ENCODE assay signal across 8 cellular contexts in genomic region chr14:91022622-91023028, GRCh38. TPM values are rescaled to one million over a fixed set of nuclear protein-coding genes. Genes with fewer than 3 reads are reported as not detected.
DNase-seq lines count a peak whose midpoint lies in the region; ATAC-seq, FAIRE-seq and TF ChIP-seq lines count a peak whose summit lies in the region.
"Not testable (repeated sequence)": the region's sequence is repeated elsewhere in the genome, so short reads cannot be mapped to it uniquely, and the experiment has no call there.

No MANE protein-coding gene starts in this region.

- TF ChIP-seq CTCF in HepG2 (CRISPR knock-in tag; IDR thresholded peaks at IDR 0.05): not testable (repeated sequence)

- TF ChIP-seq POLR2A in HepG2 (IDR thresholded peaks at IDR 0.05; ENCODE audit: insufficient read depth in 1 of 2, low read depth in 2 of 2, low read length in 2 of 2): not testable (repeated sequence)

- H4K20me1 ChIP-seq in HepG2 (ENCODE audit: insufficient read depth, low read length): not testable (repeated sequence)

- not testable (repeated sequence) for H3K9me3 ChIP-seq in HepG2 (ENCODE audit: low read length)

- not testable (repeated sequence) for H3K4me1 ChIP-seq in HepG2 (ENCODE audit: insufficient read depth, low read length)

- in situ Hi-C loops in HepG2 (cut with HindIII; ENCODE audit: extremely low pct_ligation_motif_present, low pct_unique_long_range_greater_than_20kb): not testable (repeated sequence)

- not testable (repeated sequence) for BruUV-seq in HepG2 (replicated peaks; lab: Mats Ljungman, UMichigan)

- TF ChIP-seq RAD21 in HepG2 (CRISPR knock-in tag; IDR thresholded peaks at IDR 0.05): not testable (repeated sequence)

- intact Hi-C loops in HepG2 (cut with micrococcal nuclease; ENCODE audit: unreplicated experiment): not testable (repeated sequence)

- H2AFZ ChIP-seq in HepG2 (ENCODE audit: low read length): not testable (repeated sequence)

- TF ChIP-seq EP300 in HepG2 (IDR thresholded peaks at IDR 0.05; ENCODE audit: low read depth in 2 of 2, low read length in 2 of 2); HepG2 (CRISPR knock-in tag; IDR thresholded peaks at IDR 0.05; ENCODE audit: borderline replicate concordance): not testable (repeated sequence)

- not testable (repeated sequence) for H3K27me3 Mint-ChIP-seq in central memory CD8-positive, alpha-beta T cell; stimulated activated naive B cell treated with anti-CD40 and anti-IgM and Interleukin-4, amounts not matched to agents 10 μg/mL and 1 μg/mL and 100 μg/mL, for 72 hours

- peak overlapping the region; percentile 23; the same call in 1 of the 2 replicates for H3K4me2 ChIP-seq in HepG2 (ENCODE audit: low read depth, low read length)

- WGBS in HepG2 (ENCODE audit: low lambda C conversion rate): 70% methylated on average over 9 of the region's 9 CpGs

- peak; percentile 84 for ATAC-seq in GM19397 (IDR thresholded peaks at IDR 0.05; ENCODE audit: unreplicated experiment)
- ATAC-seq in HG02938 (IDR thresholded peaks at IDR 0.05; ENCODE audit: unreplicated experiment): peak; percentile 78
- peak; percentile 61 for ATAC-seq in central memory CD8-positive, alpha-beta T cell (replicated peaks; ENCODE audit: extremely low read depth, poor library complexity, severe bottlenecking)
- not testable (repeated sequence) for ATAC-seq in HepG2
- ATAC-seq in stimulated activated naive B cell treated with anti-CD40 and anti-IgM and Interleukin-4, amounts not matched to agents 10 μg/mL and 1 μg/mL and 100 μg/mL, for 72 hours (replicated peaks): peak; percentile 91 to 96

- FAIRE-seq in HepG2 (lab: Jason Lieb, UNC): not testable (repeated sequence)

- H3K27ac Mint-ChIP-seq in central memory CD8-positive, alpha-beta T cell (ENCODE audit: low read depth): peak overlapping the region; percentile 83
- peak overlapping the region; percentile 48 for H3K27ac Mint-ChIP-seq in stimulated activated naive B cell treated with anti-CD40 and anti-IgM and Interleukin-4, amounts not matched to agents 10 μg/mL and 1 μg/mL and 100 μg/mL, for 72 hours

- not testable (repeated sequence) for H3K4me3 ChIP-seq in HepG2 (replicated peaks in 1 of 3; ENCODE audit: insufficient read depth in 1 of 3, low read depth in 2 of 3, low read length in 3 of 3)

- not testable (repeated sequence) for H3K36me3 Mint-ChIP-seq in central memory CD8-positive, alpha-beta T cell (ENCODE audit: insufficient read depth); stimulated activated naive B cell treated with anti-CD40 and anti-IgM and Interleukin-4, amounts not matched to agents 10 μg/mL and 1 μg/mL and 100 μg/mL, for 72 hours

- not testable (repeated sequence) for H3K79me2 ChIP-seq in HepG2 (ENCODE audit: insufficient read depth, low read length)

- DNase-seq in EL (peak; percentile 3), LoVo (ENCODE audit: low spot score) (peak; percentile 31)
- peak; percentile 21 for DNase-seq in activated CD4-positive, alpha-beta T cell treated with anti-CD3 and anti-CD28 coated beads for 48 hours
- DNase-seq in central memory CD8-positive, alpha-beta T cell (ENCODE audit: low spot score in 2 of 2); HepG2 (ENCODE audit: low spot score); stimulated activated naive B cell treated with anti-CD40 and anti-IgM and Interleukin-4, amounts not matched to agents 10 μg/mL and 1 μg/mL and 100 μg/mL, for 72 hours: not testable (repeated sequence)

- not testable (repeated sequence) for H3K27ac ChIP-seq in HepG2 (ENCODE audit: extremely low read length, insufficient read depth, low read length)

- peak overlapping the region; percentile 74 for H3K4me3 Mint-ChIP-seq in central memory CD8-positive, alpha-beta T cell
- H3K4me3 Mint-ChIP-seq in stimulated activated naive B cell treated with anti-CD40 and anti-IgM and Interleukin-4, amounts not matched to agents 10 μg/mL and 1 μg/mL and 100 μg/mL, for 72 hours: peak overlapping the region; percentile 72 to 75

- H3K36me3 ChIP-seq in HepG2 (replicated peaks in 1 of 2; ENCODE audit: control insufficient read depth in 1 of 2, insufficient read depth in 2 of 2, low read length in 2 of 2): not testable (repeated sequence)

- POLR2A ChIA-PET in HepG2 (lab: Yijun Ruan, JAX): not testable (repeated sequence)

- not testable (repeated sequence) for H3K9ac ChIP-seq in HepG2 (ENCODE audit: insufficient read depth, low read depth, low read length)

- H3K4me1 Mint-ChIP-seq in central memory CD8-positive, alpha-beta T cell: peaks cover 44% of the 10 kb centered on the region
- peaks cover 26 to 31% of the 10 kb centered on the region in 2 donors for H3K4me1 Mint-ChIP-seq in stimulated activated naive B cell treated with anti-CD40 and anti-IgM and Interleukin-4, amounts not matched to agents 10 μg/mL and 1 μg/mL and 100 μg/mL, for 72 hours

- CTCF ChIA-PET in HepG2 (lab: Yijun Ruan, JAX; ENCODE audit: low intra/inter-chr PET ratio, low total read pairs): not testable (repeated sequence)

- not testable (repeated sequence) for H3K9me3 Mint-ChIP-seq in central memory CD8-positive, alpha-beta T cell; stimulated activated naive B cell treated with anti-CD40 and anti-IgM and Interleukin-4, amounts not matched to agents 10 μg/mL and 1 μg/mL and 100 μg/mL, for 72 hours

- H3K27me3 ChIP-seq in HepG2 (ENCODE audit: control insufficient read depth in 1 of 2, insufficient read depth in 2 of 2, low read length in 2 of 2): not testable (repeated sequence)

RNA-seq across cellular contexts. Expression of gene RPS6KA5, which starts 37.8 kb away (rescaled TPM):
- total RNA-seq in HepG2 (2016; rRNA removed; fragmentation: Illumina TruSeq; extraction: Trizol): 0.58 and 0.65 TPM in 2 replicates
- 0.10 and 0.44 TPM in 2 replicates for total RNA-seq in HepG2 (2016; cell fraction: cytosol; rRNA removed; fragmentation: Illumina TruSeq; extraction: Trizol; ENCODE audit: low read depth)
- total RNA-seq in HepG2 (2016; cell fraction: insoluble cytoplasmic fraction; rRNA removed; fragmentation: Illumina TruSeq; extraction: Trizol): 0.59 and 0.67 TPM in 2 replicates
- total RNA-seq in HepG2 (2016; cell fraction: membrane; rRNA removed; fragmentation: Illumina TruSeq; extraction: Trizol): 0.21 and 0.25 TPM in 2 replicates
- total RNA-seq in HepG2 (2016; cell fraction: nucleus; rRNA removed; fragmentation: Illumina TruSeq; extraction: Trizol): 0.81 and 0.84 TPM in 2 replicates
- 0.40 and 0.50 TPM in 2 replicates for polyA plus RNA-seq in HepG2 (2011; rRNA removed)
- 0.27 and 0.42 TPM in 2 replicates for polyA plus RNA-seq in HepG2 (2011; cell fraction: cytosol; rRNA removed)
- 0.43 and 0.88 TPM in 2 replicates for polyA plus RNA-seq in HepG2 (2011; cell fraction: nucleus; rRNA removed)
- 1.2 and 1.7 TPM in 2 replicates for polyA plus RNA-seq in HepG2 (2012)
- under 0.01 and 0.05 TPM in 2 replicates for polyA plus RNA-seq in HepG2 (2016; cell fraction: cytosol; fragmentation: Illumina TruSeq; extraction: Trizol; ENCODE audit: low read depth)
- 0.30 and 0.43 TPM in 2 replicates for polyA plus RNA-seq in HepG2 (2016; cell fraction: insoluble cytoplasmic fraction; fragmentation: Illumina TruSeq; extraction: Trizol; ENCODE audit: low read depth)
- 0.03 and 0.06 TPM in 2 replicates for polyA plus RNA-seq in HepG2 (2016; cell fraction: membrane; fragmentation: Illumina TruSeq; extraction: Trizol; ENCODE audit: low read depth)
- polyA plus RNA-seq in HepG2 (2016; cell fraction: nucleus; fragmentation: Illumina TruSeq; extraction: Trizol; ENCODE audit: insufficient read depth, low read depth): 0.30 and 0.45 TPM in 2 replicates
- polyA minus RNA-seq in HepG2 (2011; rRNA and poly(A)+ RNA removed; ENCODE audit: low replicate concordance): 0.44 and 8.9 TPM in 2 replicates
- polyA minus RNA-seq in HepG2 (2011; cell fraction: cytosol; rRNA and poly(A)+ RNA removed): 0.44 and 1.2 TPM in 2 replicates
- polyA minus RNA-seq in HepG2 (2011; cell fraction: nucleus; rRNA and poly(A)+ RNA removed): 3.4 and 3.7 TPM in 2 replicates
